ENCODE assay signal across 21 cellular contexts in genomic region chr9:134794726-134795370, GRCh38.
DNase-seq lines count a peak whose midpoint lies in the region; ATAC-seq and TF ChIP-seq lines count a peak whose summit lies in the region.
"Had no signal": no experiment of that assay in that cellular context is flagged by ENCODE, and none has a peak within 500 bp of the region (broad histone marks: within the 10 kb centered on the region; RNA-seq: fewer than 3 reads in every experiment).

No MANE protein-coding gene starts in this region.

- H3K27ac ChIP-seq in substantia nigra (ENCODE audit: low read depth, low read length, poor library complexity, severe bottlenecking) = no peak overlapping the region
- H3K27ac ChIP-seq: A549; BLaER1 treated with 17β-estradiol and CSF1 and Interleukin-3, amounts not matched to agents 10 nM and 100 nM; GM23248; RWPE1 had no signal

- DNase-seq in NCI-H82 treated with DMSO at 0.1 percent for 48 hours (lab: John Stamatoyannopoulos, UW; ENCODE audit: unreplicated experiment) (peak; percentile 38), chondrocyte (ENCODE audit: low spot score) (no peak), neural crest cell (ENCODE audit: low read depth, low spot score) (no peak), activated gamma-delta T cell (lab: John Stamatoyannopoulos, UW) (no peak), DMS53 treated with DMSO at 0.1 percent for 48 hours (lab: John Stamatoyannopoulos, UW; ENCODE audit: unreplicated experiment) (no peak), substantia nigra (lab: John Stamatoyannopoulos, UW) (no peak)
- DNase-seq: AML-193; CD4-positive, alpha-beta T cell; GM23248; IMR-90; KG1; MG63; NCI-H2029; NCI-H446; NCI-H524 treated with DMSO at 0.1 percent for 48 hours; SHP77 treated with DMSO at 0.1 percent for 48 hours had no signal

- H3K36me3 Mint-ChIP-seq in chondrocyte (ENCODE audit: low read depth) (peaks cover 55% of the 10 kb centered on the region), neural crest cell (ENCODE audit: low read depth) (no peaks in the 10 kb centered on the region)

- H3K4me1 Mint-ChIP-seq in chondrocyte (ENCODE audit: low read depth) (peaks cover 52% of the 10 kb centered on the region), neural crest cell (peaks cover 13% of the 10 kb centered on the region)

- no peaks in the 10 kb centered on the region for H3K9me3 Mint-ChIP-seq in chondrocyte (ENCODE audit: low read depth)
- no peaks in the 10 kb centered on the region for H3K9me3 Mint-ChIP-seq in neural crest cell
- H3K9me3 Mint-ChIP-seq: CD4-positive, alpha-beta T cell had no signal

- H3K27ac Mint-ChIP-seq in chondrocyte (ENCODE audit: unreplicated experiment) (peak overlapping the region; percentile 93), neural crest cell (ENCODE audit: unreplicated experiment) (peak overlapping the region; percentile 71)
- H3K27ac Mint-ChIP-seq: CD4-positive, alpha-beta T cell had no signal

- H3K27me3 Mint-ChIP-seq in chondrocyte (ENCODE audit: low read depth) (no peaks in the 10 kb centered on the region), neural crest cell (ENCODE audit: low read depth) (no peaks in the 10 kb centered on the region)

- no peak for ATAC-seq in GM21526 (IDR thresholded peaks at IDR 0.05; ENCODE audit: low FRiP score, unreplicated experiment)
- ATAC-seq: A549, Panc1 had no signal

- H3K4me3 Mint-ChIP-seq in chondrocyte (ENCODE audit: unreplicated experiment) (no peak overlapping the region), neural crest cell (no peak overlapping the region)
- H3K4me3 Mint-ChIP-seq: CD4-positive, alpha-beta T cell had no signal

- no peak for TF ChIP-seq CTCF in chondrocyte (IDR thresholded peaks at IDR 0.05)
- no peak for TF ChIP-seq CTCF in neural crest cell (conservative IDR thresholded peaks at IDR 0.05)
